ENCODE assay signal across 18 cellular contexts in the genomic region with DNA sequence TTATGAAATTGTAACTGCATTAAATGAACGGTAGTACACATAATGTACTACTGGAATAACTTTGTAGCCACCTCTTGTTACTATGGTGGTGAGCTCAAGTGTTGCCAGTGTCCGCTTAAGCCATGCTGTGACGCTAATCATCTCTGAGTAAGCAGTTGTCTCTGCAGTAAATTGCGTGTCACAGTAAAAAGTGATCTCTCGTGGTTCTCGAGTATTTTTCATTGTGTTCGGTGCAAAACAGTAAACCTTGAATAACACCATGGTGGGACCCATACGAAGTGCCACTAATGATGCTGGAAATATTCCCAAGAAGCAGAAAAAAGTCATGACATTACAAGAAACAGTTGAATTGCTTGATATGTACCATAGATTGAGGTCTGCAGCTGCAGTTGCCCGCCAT.
A peak's percentile ranks its signal among the peaks of the same experiment; 100 is the strongest.
DNase-seq lines count a peak whose midpoint lies in the region; ATAC-seq, FAIRE-seq and TF ChIP-seq lines count a peak whose summit lies in the region.
"Had no signal": no experiment of that assay in that cellular context is flagged by ENCODE, and none has a peak within 500 bp of the region (broad histone marks: within the 10 kb centered on the region; RNA-seq: fewer than 3 reads in every experiment).

No MANE protein-coding gene starts in this region.

- no peaks in the 10 kb centered on the region for H3K9me1 ChIP-seq in K562 (ENCODE audit: control insufficient read depth, insufficient read depth, low read length)

- TF ChIP-seq RAD21 in K562 (CRISPR knock-in tag; conservative IDR thresholded peaks at IDR 0.05 in 1 of 2, IDR thresholded peaks at IDR 0.05 in 1 of 2): no peak

- in situ Hi-C loops in K562 (cut with MboI): no loop called here

- H3K9me3 ChIP-seq in HEK293 (ENCODE audit: control insufficient read depth, insufficient read depth, low read depth, low read length): no peaks in the 10 kb centered on the region
- no peaks in the 10 kb centered on the region for H3K9me3 ChIP-seq in K562 (replicated peaks; ENCODE audit: control insufficient read depth, insufficient read depth, low read depth, low read length)
- H3K9me3 ChIP-seq: BLaER1 treated with 17β-estradiol and CSF1 and Interleukin-3, amounts not matched to agents 10 nM and 100 nM; Caco-2 had no signal

- FAIRE-seq in K562 (lab: Jason Lieb, UNC): no peak
- FAIRE-seq: GM12892, GM18507, HepG2 had no signal

- DNase-seq in NCI-H2227 treated with DMSO at 0.1 percent for 48 hours (lab: John Stamatoyannopoulos, UW) (peak; percentile 26), NCI-H2227 (lab: John Stamatoyannopoulos, UW; ENCODE audit: unreplicated experiment) (no peak), NCI-H69 (lab: John Stamatoyannopoulos, UW) (peak; percentile 48), K562 (ENCODE audit: extremely low read depth in 1 of 4, low spot score in 3 of 4) (peak in 2 of 4 experiments; percentile 17 to 57)
- DNase-seq: Caco-2, DMS153, DMS79, GDM1, GOT3, H7 had no signal

- H3K36me3 ChIP-seq in HEK293 (ENCODE audit: control insufficient read depth in 2 of 2, insufficient read depth in 1 of 2, low read length in 2 of 2) (no peaks in the 10 kb centered on the region), K562 (ENCODE audit: control insufficient read depth, insufficient read depth, low read length) (no peaks in the 10 kb centered on the region)
- H3K36me3 ChIP-seq: BLaER1 treated with 17β-estradiol and CSF1 and Interleukin-3, amounts not matched to agents 10 nM and 100 nM had no signal

- H3K27ac ChIP-seq in HEK293 (ENCODE audit: extremely low read depth, low read depth, low read length) (no peak overlapping the region), K562 (ENCODE audit: extremely low read depth, low read depth, low read length) (peak overlapping the region; percentile 84)
- H3K27ac ChIP-seq: BLaER1 treated with 17β-estradiol and CSF1 and Interleukin-3, amounts not matched to agents 10 nM and 100 nM had no signal

- no peak for TF ChIP-seq POLR2A in K562 (conservative IDR thresholded peaks at IDR 0.05)

- CTCF ChIA-PET in HEK293 (lab: Yijun Ruan, JAX) (no interaction called here), K562 (lab: Yijun Ruan, JAX; ENCODE audit: low intra/inter-chr PET ratio) (no interaction called here)

- no peaks in the 10 kb centered on the region for H3K4me1 ChIP-seq in HEK293 (ENCODE audit: control insufficient read depth, insufficient read depth, low read length)
- peaks cover 0 to 21% of the 10 kb centered on the region in 2 experiments; a peak in 4 of 5 replicates for H3K4me1 ChIP-seq in K562 (replicated peaks in 1 of 2; ENCODE audit: control insufficient read depth in 2 of 2, insufficient read depth in 2 of 2, low read length in 2 of 2)
- H3K4me1 ChIP-seq: BLaER1 treated with 17β-estradiol and CSF1 and Interleukin-3, amounts not matched to agents 10 nM and 100 nM; Caco-2 had no signal

- peak overlapping the region; percentile 26; the same call in 1 of the 2 replicates for H3K4me2 ChIP-seq in K562 (ENCODE audit: insufficient read depth, low read length)
- H3K4me2 ChIP-seq: BLaER1 treated with 17β-estradiol and CSF1 and Interleukin-3, amounts not matched to agents 10 nM and 100 nM had no signal

- H2AFZ ChIP-seq in K562 (ENCODE audit: low read depth, low read length): peak overlapping the region; percentile 82

- H3K4me3 ChIP-seq in HEK293 (ENCODE audit: low read depth, low read length) (no peak overlapping the region), K562 (no peak overlapping the region)
- H3K4me3 ChIP-seq: BLaER1 treated with 17β-estradiol and CSF1 and Interleukin-3, amounts not matched to agents 10 nM and 100 nM had no signal

- BruUV-seq in K562 (replicated peaks; lab: Mats Ljungman, UMichigan): no TSS peak

- intact Hi-C loops in K562 (cut with micrococcal nuclease): loop anchor here (5.0 kb wide), 1 partner anchor 83 kb away; no protein-coding TSS in a partner anchor

- TF ChIP-seq EP300 in K562 (IDR thresholded peaks at IDR 0.05; ENCODE audit: low read length): no peak

- H3K79me2 ChIP-seq in K562 (ENCODE audit: control insufficient read depth, insufficient read depth, low read length): peaks cover 4% of the 10 kb centered on the region; the same call in 1 of the 3 replicates

- ATAC-seq in K562 (peak; percentile 66), HG02588 (IDR thresholded peaks at IDR 0.05; ENCODE audit: unreplicated experiment) (no peak), GM19351 (IDR thresholded peaks at IDR 0.05; ENCODE audit: unreplicated experiment) (no peak)
- ATAC-seq: HCT116, HepG2 had no signal

- no peaks in the 10 kb centered on the region for H4K20me1 ChIP-seq in K562 (replicated peaks; ENCODE audit: control insufficient read depth, insufficient read depth, low read length)
- H4K20me1 ChIP-seq: BLaER1 treated with 17β-estradiol and CSF1 and Interleukin-3, amounts not matched to agents 10 nM and 100 nM had no signal

- no peaks in the 10 kb centered on the region for H3K27me3 ChIP-seq in K562 (ENCODE audit: control insufficient read depth in 2 of 2, insufficient read depth in 2 of 2, low read length in 2 of 2)
- H3K27me3 ChIP-seq: BLaER1 treated with 17β-estradiol and CSF1 and Interleukin-3, amounts not matched to agents 10 nM and 100 nM had no signal

- WGBS in K562 (ENCODE audit: insufficient coverage, low coverage, missing lambda C conversion rate): 43% methylated on average over 9 of the region's 9 CpGs

- TF ChIP-seq CTCF in HEK293 (tag by site-specific recombination; IDR thresholded peaks at IDR 0.05): no peak
- TF ChIP-seq CTCF in K562 (IDR thresholded peaks at IDR 0.05 in 2 of 3, conservative IDR thresholded peaks at IDR 0.05 in 1 of 3; ENCODE audit: insufficient read depth in 2 of 3, low read depth in 1 of 3, low read length in 3 of 3): no peak

- POLR2A ChIA-PET in HEK293 (lab: Yijun Ruan, JAX): no interaction called here
- POLR2A ChIA-PET in K562 (lab: Yijun Ruan, JAX): interaction anchor here (2.7 kb wide), 1 partner anchor 8 kb away, joined by 6 read pairs; no protein-coding TSS in a partner anchor

- H3K9ac ChIP-seq in K562 (ENCODE audit: insufficient read depth in 1 of 2, low read depth in 2 of 2, low read length in 2 of 2): peak overlapping the region in 1 of 2 experiments; percentile 47; a peak in 1 of 4 replicates
- H3K9ac ChIP-seq: BLaER1 treated with 17β-estradiol and CSF1 and Interleukin-3, amounts not matched to agents 10 nM and 100 nM had no signal

TF ChIP-seq in HEK293, 187 proteins besides CTCF, POLR2A, EP300 and RAD21 (continues in another document):
- TF ChIP-seq, protein P1, sequence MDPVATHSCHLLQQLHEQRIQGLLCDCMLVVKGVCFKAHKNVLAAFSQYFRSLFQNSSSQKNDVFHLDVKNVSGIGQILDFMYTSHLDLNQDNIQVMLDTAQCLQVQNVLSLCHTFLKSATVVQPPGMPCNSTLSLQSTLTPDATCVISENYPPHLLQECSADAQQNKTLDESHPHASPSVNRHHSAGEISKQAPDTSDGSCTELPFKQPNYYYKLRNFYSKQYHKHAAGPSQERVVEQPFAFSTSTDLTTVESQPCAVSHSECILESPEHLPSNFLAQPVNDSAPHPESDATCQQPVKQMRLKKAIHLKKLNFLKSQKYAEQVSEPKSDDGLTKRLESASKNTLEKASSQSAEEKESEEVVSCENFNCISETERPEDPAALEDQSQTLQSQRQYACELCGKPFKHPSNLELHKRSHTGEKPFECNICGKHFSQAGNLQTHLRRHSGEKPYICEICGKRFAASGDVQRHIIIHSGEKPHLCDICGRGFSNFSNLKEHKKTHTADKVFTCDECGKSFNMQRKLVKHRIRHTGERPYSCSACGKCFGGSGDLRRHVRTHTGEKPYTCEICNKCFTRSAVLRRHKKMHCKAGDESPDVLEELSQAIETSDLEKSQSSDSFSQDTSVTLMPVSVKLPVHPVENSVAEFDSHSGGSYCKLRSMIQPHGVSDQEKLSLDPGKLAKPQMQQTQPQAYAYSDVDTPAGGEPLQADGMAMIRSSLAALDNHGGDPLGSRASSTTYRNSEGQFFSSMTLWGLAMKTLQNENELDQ (tag by site-specific recombination; IDR thresholded peaks at IDR 0.05; ENCODE audit: low read depth): no peak
- no peak for TF ChIP-seq ZNF571 (tag by site-specific recombination; IDR thresholded peaks at IDR 0.05)

TF ChIP-seq in K562, 482 proteins besides CTCF, POLR2A, EP300 and RAD21 (continues in another document):
- TF ChIP-seq MTA1 (IDR thresholded peaks at IDR 0.05; ENCODE audit: borderline replicate concordance) (no peak), KLF16 (IDR thresholded peaks at IDR 0.05) (no peak), TFAM (CRISPR knock-in tag; conservative IDR thresholded peaks at IDR 0.05) (no peak), KLF10 (CRISPR knock-in tag; IDR thresholded peaks at IDR 0.05) (no peak)
